9 cellular contexts compared by ENCODE assay signal in genomic region chr11:134412508-134413333, GRCh38. TPM values are rescaled to one million over a fixed set of nuclear protein-coding genes. Genes with fewer than 3 reads are reported as not detected.
DNase-seq lines count a peak whose midpoint lies in the region; ATAC-seq, FAIRE-seq and TF ChIP-seq lines count a peak whose summit lies in the region.
"Had no signal": no experiment of that assay in that cellular context is flagged by ENCODE, and none has a peak within 500 bp of the region (broad histone marks: within the 10 kb centered on the region; RNA-seq: fewer than 3 reads in every experiment).

No MANE protein-coding gene starts in this region.

- peaks cover 27 to 34% of the 10 kb centered on the region in 2 experiments for H3K27me3 ChIP-seq in endothelial cell of umbilical vein (ENCODE audit: control insufficient read depth in 2 of 2, insufficient read depth in 2 of 2, low read length in 2 of 2)

- no peak for FAIRE-seq in endothelial cell of umbilical vein (lab: Jason Lieb, UNC)
- FAIRE-seq: bronchial epithelial cell had no signal

- ATAC-seq in GM21737 (IDR thresholded peaks at IDR 0.05; ENCODE audit: unreplicated experiment) (no peak), HG03442 (IDR thresholded peaks at IDR 0.05; ENCODE audit: unreplicated experiment) (no peak)

- DNase-seq in H4 (ENCODE audit: low spot score) (peak; percentile 18), SW480 (ENCODE audit: low spot score) (peak; percentile 56), endothelial cell of umbilical vein (ENCODE audit: low read depth, low spot score) (no peak), occipital lobe (lab: John Stamatoyannopoulos, UW) (peak; percentile 85), HPDE6-E6E7 (ENCODE audit: extremely low spot score) (no peak), GDM1 (lab: John Stamatoyannopoulos, UW) (no peak)

- H3K36me3 ChIP-seq in endothelial cell of umbilical vein (ENCODE audit: control insufficient read depth in 2 of 2, extremely low read depth in 1 of 2, insufficient read depth in 2 of 2, low read length in 2 of 2), result no peaks in the 10 kb centered on the region

- no peak overlapping the region for H3K9ac ChIP-seq in endothelial cell of umbilical vein (replicated peaks; ENCODE audit: extremely low read depth, insufficient read depth, low read length)

- no peaks in the 10 kb centered on the region for H3K4me1 ChIP-seq in endothelial cell of umbilical vein (ENCODE audit: control insufficient read depth, extremely low read depth, insufficient read depth, low read length)

- H3K79me2 ChIP-seq in endothelial cell of umbilical vein (ENCODE audit: control insufficient read depth, insufficient read depth, low read length), result no peaks in the 10 kb centered on the region

- no peak overlapping the region for H2AFZ ChIP-seq in endothelial cell of umbilical vein (ENCODE audit: low read depth, low read length)

- H4K20me1 ChIP-seq in endothelial cell of umbilical vein (replicated peaks; ENCODE audit: control insufficient read depth, extremely low read depth, insufficient read depth, low read length), result no peaks in the 10 kb centered on the region

- CTCF ChIA-PET in endothelial cell of umbilical vein (lab: Charles Lee), result no interaction called here

- no peak overlapping the region for H3K4me2 ChIP-seq in endothelial cell of umbilical vein (ENCODE audit: insufficient read depth, low read length)

- no peak overlapping the region for H3K27ac ChIP-seq in endothelial cell of umbilical vein (ENCODE audit: insufficient read depth, low read depth, low read length)

- intact Hi-C loops in endothelial cell of umbilical vein (cut with micrococcal nuclease), result no loop called here

- H3K9me1 ChIP-seq in endothelial cell of umbilical vein (replicated peaks; ENCODE audit: control insufficient read depth, extremely low read depth, insufficient read depth, low read length), result no peaks in the 10 kb centered on the region

- H3K9me3 ChIP-seq in endothelial cell of umbilical vein (replicated peaks; ENCODE audit: control insufficient read depth, insufficient read depth, low read length), result no peaks in the 10 kb centered on the region

- no peak for TF ChIP-seq POLR2A in endothelial cell of umbilical vein (IDR thresholded peaks at IDR 0.05; ENCODE audit: low read depth, low read length)

- POLR2A ChIA-PET in endothelial cell of umbilical vein (lab: Charles Lee), result no interaction called here

- dilution Hi-C loops in endothelial cell of umbilical vein (cut with MboI; ENCODE audit: extremely low pct_ligation_motif_present, low sequenced_read_pairs), result no loop called here

- no peak for TF ChIP-seq CTCF in endothelial cell of umbilical vein (IDR thresholded peaks at IDR 0.05; ENCODE audit: extremely low read depth in 1 of 2, insufficient read depth in 1 of 2, low read depth in 1 of 2, low read length in 2 of 2)

- BruUV-seq in endothelial cell of umbilical vein (replicated peaks; lab: Mats Ljungman, UMichigan), result no TSS peak

- H3K4me3 ChIP-seq in endothelial cell of umbilical vein (replicated peaks in 1 of 3; ENCODE audit: insufficient read depth in 1 of 3, low read depth in 1 of 3, low read length in 3 of 3), result no peak overlapping the region

TF ChIP-seq in endothelial cell of umbilical vein, 7 proteins besides CTCF, POLR2A, EP300 and RAD21:
- TF ChIP-seq MYC (IDR thresholded peaks at IDR 0.05; ENCODE audit: low read depth, low read length), result no peak
- peak; percentile 75 for TF ChIP-seq EZH2 (IDR thresholded peaks at IDR 0.05; ENCODE audit: borderline replicate concordance, low read depth, low read length, severe bottlenecking)
TF ChIP-seq in endothelial cell of umbilical vein: peak in this region for 1.

RNA-seq across cellular contexts. Expression of gene B3GAT1, which starts 0.7 kb away (rescaled TPM):
- total RNA-seq in H4 (2014; rRNA removed; shearing (Covaris generic)), result 2.2 and 2.6 TPM in 2 replicates
- not detected in 2 replicates for total RNA-seq in endothelial cell of umbilical vein
- 0.01 TPM in 1 of 2 replicates, not detected in the other for polyA plus RNA-seq in endothelial cell of umbilical vein
- polyA plus RNA-seq in endothelial cell of umbilical vein (2011; cell fraction: cytosol; rRNA removed), result 0.08 TPM in 1 of 2 replicates, not detected in the other
- not detected in 2 replicates for polyA plus RNA-seq in endothelial cell of umbilical vein (2011; cell fraction: nucleus; rRNA removed)
- not detected in 2 replicates for polyA plus RNA-seq in endothelial cell of umbilical vein (2012)
- not detected in 2 replicates for polyA minus RNA-seq in endothelial cell of umbilical vein
- not detected for polyA minus RNA-seq in endothelial cell of umbilical vein (2011; cell fraction: cytosol; rRNA and poly(A)+ RNA removed)
- not detected in 2 replicates for polyA minus RNA-seq in endothelial cell of umbilical vein (2011; cell fraction: nucleus; rRNA and poly(A)+ RNA removed)
- total RNA-seq in occipital lobe, result 34.6 TPM

Comparison
In these comparisons a context has a peak if more than half of its experiments do, and no peak if none do; other contexts are left out.
1. DNase-seq: peak in H4 (single experiment), SW480 (single experiment) and occipital lobe (single experiment); none in endothelial cell of umbilical vein (single experiment), HPDE6-E6E7 (single experiment) and GDM1 (single experiment).